Comparison of ENCODE assay signal across 25 cellular contexts in genomic region chr5:54946306-54946705, GRCh38. TPM values are rescaled to one million over a fixed set of nuclear protein-coding genes. Genes with fewer than 3 reads are reported as not detected.
"Had no signal": no experiment of that assay in that cellular context is flagged by ENCODE, and none has a peak within 500 bp of the region (broad histone marks: within the 10 kb centered on the region; RNA-seq: fewer than 3 reads in every experiment).

No MANE protein-coding gene starts in this region.

- H3K9me3 ChIP-seq: MG63 had no signal

- H3K27me3 ChIP-seq: brain microvascular endothelial cell, cardiac muscle cell, MG63 had no signal

- DNase-seq: activated B cell treated with CpG ODN at 0.5 μM for 24 hours; activated CD4-positive, alpha-beta memory T cell treated with anti-CD3 and anti-CD28 coated beads for 36 hours; activated CD4-positive, alpha-beta T cell treated with anti-CD3 and anti-CD28 coated beads, Interleukin-2, amount 10 ng/mL, durations not matched to agents 7 days and 5 days; activated CD8-positive, alpha-beta memory T cell treated with anti-CD3 and anti-CD28 coated beads for 24 hours; activated gamma-delta T cell; activated naive CD4-positive, alpha-beta T cell treated with anti-CD3 and anti-CD28 coated beads for 36 hours; activated T-cell treated with anti-CD3 and anti-CD28 coated beads, Interleukin-2, amount 50 U/mL, for 4 hours; brain microvascular endothelial cell; MG63; MV-4-11; NCI-H1092 treated with DMSO at 0.1 percent for 48 hours; NCI-H1417 treated with DMSO at 0.1 percent for 48 hours; NCI-H1694; NCI-H2081; NCI-H2171; NCI-H226; NCI-H526; NCI-H774; NK-92 treated with Interleukin-12 subunit alpha and Interleukin-12 subunit beta, amount 100 ng/mL, for 24 hours; OCI-M1; RPMI8226; T-helper 17 cell; T-helper 9 cell had no signal

- H3K4me2 ChIP-seq: KMS-11 had no signal

- H3K4me3 ChIP-seq: cardiac muscle cell, MG63 had no signal

- H3K36me3 ChIP-seq: brain microvascular endothelial cell, cardiac muscle cell, MG63 had no signal

- H3K9ac ChIP-seq: KMS-11 had no signal

- H3K27ac ChIP-seq: brain microvascular endothelial cell, cardiac muscle cell, KMS-11 had no signal

RNA-seq across cellular contexts. Expression of gene ESM1, which starts 39.1 kb away (rescaled TPM):
- total RNA-seq: activated B cell treated with CpG ODN at 0.5 μM for 24 hours; activated CD4-positive, alpha-beta T cell treated with anti-CD3 and anti-CD28 coated beads, Interleukin-2, amount 10 ng/mL, durations not matched to agents 7 days and 5 days; activated naive CD4-positive, alpha-beta T cell treated with anti-CD3 and anti-CD28 coated beads for 36 hours; T-helper 17 cell had no signal
